8 cellular contexts compared by ENCODE assay signal in genomic region chr12:50763637-50764115, GRCh38. TPM values are rescaled to one million over a fixed set of nuclear protein-coding genes. Genes with fewer than 3 reads are reported as not detected.
DNase-seq lines count a peak whose midpoint lies in the region; ATAC-seq and TF ChIP-seq lines count a peak whose summit lies in the region.

Gene ATF1, plus strand, starts transcription at chr12:50764101. Its CDS starts 16,045 bp downstream, at chr12:50780146.

- no peaks in the 10 kb centered on the region for H3K9me1 ChIP-seq in IMR-90 (ENCODE audit: insufficient read depth, low read length)

- H2BK20ac ChIP-seq in IMR-90 (ENCODE audit: low read depth, low read length) = peak within 1 kb of the TSS; percentile 48; the same call in 1 of the 2 replicates

- H2AFZ ChIP-seq in IMR-90 (replicated peaks; ENCODE audit: low read length, poor library complexity) (peak within 1 kb of the TSS; percentile 98), PC-9 (peak within 1 kb of the TSS; percentile 97)

- TF ChIP-seq CTCF in IMR-90 (conservative IDR thresholded peaks at IDR 0.05; ENCODE audit: low read depth, low read length) = no peak
- TF ChIP-seq CTCF in PC-9 (conservative IDR thresholded peaks at IDR 0.05) = no peak

- H3K9me2 ChIP-seq in PC-9 (ENCODE audit: insufficient read depth) = no peaks in the 10 kb centered on the region

- peak within 1 kb of the TSS; percentile 96 for H3K14ac ChIP-seq in IMR-90 (replicated peaks; ENCODE audit: low read depth, low read length)

- peak; percentile 82; the same call in 1 of the 2 replicates for TF ChIP-seq POLR2A in IMR-90 (IDR thresholded peaks at IDR 0.05; ENCODE audit: low read depth, low read length)

- H3K4me1 Mint-ChIP-seq in activated T-cell treated with anti-CD3 and anti-CD28 coated beads, Interleukin-2, amount 50 U/mL, for 4 hours (ENCODE audit: low read depth) = peaks cover 33% of the 10 kb centered on the region

- H3K4me3 ChIP-seq in IMR-90 (ENCODE audit: insufficient read depth, low read depth, low read length) (peak within 1 kb of the TSS; percentile 71), PC-9 (peak within 1 kb of the TSS; percentile 88), muscle layer of duodenum (ENCODE audit: low read depth in 1 of 2, low read length in 2 of 2) (peak within 1 kb of the TSS; percentile 70 to 99)

- H3K79me1 ChIP-seq in IMR-90 (ENCODE audit: low read depth in 1 of 2, low read length in 2 of 2) = peaks cover 27 to 54% of the 10 kb centered on the region in 2 experiments; a peak in 3 of 4 replicates

- H3K9me3 ChIP-seq in IMR-90 (ENCODE audit: control insufficient read depth, insufficient read depth, low read length) (no peaks in the 10 kb centered on the region), PC-9 (ENCODE audit: insufficient read depth, low read depth) (no peaks in the 10 kb centered on the region), muscle layer of duodenum (ENCODE audit: control insufficient read depth in 1 of 2, low read length in 2 of 2) (no peaks in the 10 kb centered on the region)

- H3K4me2 ChIP-seq in IMR-90 (ENCODE audit: low read depth, low read length) = peak within 1 kb of the TSS; percentile 93
- peak within 1 kb of the TSS; percentile 91 for H3K4me2 ChIP-seq in PC-9

- H3K27me3 ChIP-seq in IMR-90 (ENCODE audit: control insufficient read depth, insufficient read depth, low read length) (no peaks in the 10 kb centered on the region), PC-9 (ENCODE audit: insufficient read depth, low read depth) (no peaks in the 10 kb centered on the region), muscle layer of duodenum (ENCODE audit: low read depth, low read length) (no peaks in the 10 kb centered on the region)

- H4K5ac ChIP-seq in IMR-90 (ENCODE audit: low read depth, low read length) = peak within 1 kb of the TSS; percentile 94

- BruUV-seq in IMR-90 (replicated peaks; lab: Mats Ljungman, UMichigan) = TSS peak; percentile 92
- no TSS peak for BruUV-seq in PC-9 (replicated peaks; lab: Mats Ljungman, UMichigan)

- CTCF ChIA-PET in IMR-90 (lab: Yijun Ruan, JAX) = interaction anchor here (2.0 to 2.5 kb wide), 2 partner anchors 10 to 223 kb away, joined by 14 to 28 read pairs; no protein-coding TSS in a partner anchor
- CTCF ChIA-PET in PC-9 (lab: Charles Lee) = interaction anchor here (0.6 to 2.4 kb wide), 3 partner anchors 223 to 1723 kb away, joined by 7 to 11 read pairs (median 7); no protein-coding TSS in a partner anchor

- H2AK9ac ChIP-seq in IMR-90 (replicated peaks; ENCODE audit: low read depth, low read length, poor library complexity) = peak within 1 kb of the TSS; percentile 97

- peak within 1 kb of the TSS; percentile 89 for H3K56ac ChIP-seq in IMR-90 (ENCODE audit: extremely low read depth, insufficient read depth, low read length)

- peak within 1 kb of the TSS; percentile 83 for H3K4me3 Mint-ChIP-seq in activated T-cell treated with anti-CD3 and anti-CD28 coated beads, Interleukin-2, amount 50 U/mL, for 4 hours

- H3K27me3 Mint-ChIP-seq in activated T-cell treated with anti-CD3 and anti-CD28 coated beads, Interleukin-2, amount 50 U/mL, for 4 hours (ENCODE audit: low read depth) = no peaks in the 10 kb centered on the region

- DNase-seq in DMS 273 (lab: John Stamatoyannopoulos, UW; ENCODE audit: unreplicated experiment) (peak; percentile 94), IMR-90 (peak; percentile 93), PC-9 (peak; percentile 79 to 86)
- DNase-seq in activated T-cell treated with anti-CD3 and anti-CD28 coated beads, Interleukin-2, amount 50 U/mL, for 4 hours = peak; percentile 86
- DNase-seq in stimulated activated CD8-positive, alpha-beta memory T cell treated with anti-CD3 and anti-CD28 coated beads, Interleukin-7, amount 100 ng/mL, for 24 hours (ENCODE audit: low read depth) = peak; percentile 81

- peaks cover 14% of the 10 kb centered on the region; the same call in 1 of the 2 replicates for H3F3A ChIP-seq in PC-9 (ENCODE audit: insufficient read depth, low read depth)

- H3K4me1 ChIP-seq in IMR-90 (ENCODE audit: control insufficient read depth, insufficient read depth, low read length) (peaks cover 4% of the 10 kb centered on the region; the same call in 1 of the 2 replicates), PC-9 (replicated peaks; ENCODE audit: insufficient read depth) (peaks cover 26% of the 10 kb centered on the region), muscle layer of duodenum (ENCODE audit: control insufficient read depth in 1 of 2, insufficient read depth in 2 of 2, low read length in 2 of 2) (peaks cover 0 to 12% of the 10 kb centered on the region in 2 donors)

- dilution Hi-C loops in IMR-90 (cut with HindIII; ENCODE audit: low sequenced_read_pairs, unreplicated experiment) = no loop called here

- peak within 1 kb of the TSS; percentile 94 for H4K91ac ChIP-seq in IMR-90 (ENCODE audit: insufficient read depth, low read depth, low read length)

- no peak for TF ChIP-seq RAD21 in IMR-90 (IDR thresholded peaks at IDR 0.05; ENCODE audit: low read length)

- peak within 1 kb of the TSS; percentile 92 for H3K23ac ChIP-seq in IMR-90 (ENCODE audit: low read depth, low read length)

- H2BK15ac ChIP-seq in IMR-90 (ENCODE audit: low read depth, low read length) = peak within 1 kb of the TSS; percentile 71; the same call in 1 of the 3 replicates

- H3K36me3 ChIP-seq in IMR-90 (ENCODE audit: control insufficient read depth, insufficient read depth, low read length) = no peaks in the 10 kb centered on the region
- no peaks in the 10 kb centered on the region for H3K36me3 ChIP-seq in PC-9 (ENCODE audit: low read depth)
- H3K36me3 ChIP-seq in muscle layer of duodenum (ENCODE audit: control insufficient read depth in 1 of 2, insufficient read depth in 2 of 2, low read length in 2 of 2) = no peaks in the 10 kb centered on the region

- peak within 1 kb of the TSS; percentile 81 for H2BK120ac ChIP-seq in IMR-90 (ENCODE audit: low read depth, low read length)

- peak within 1 kb of the TSS; percentile 99 for H2BK5ac ChIP-seq in IMR-90 (ENCODE audit: low read depth, low read length, poor library complexity, severe bottlenecking)

- WGBS in IMR-90 (ENCODE audit: extremely low coverage in 2 of 2, insufficient read length in 1 of 2), 2 experiments = 0% methylated on average over 5 of the region's 41 CpGs; no CpG with 5 or more reads in 1 of the 2 experiments

- in situ Hi-C loops in IMR-90 (cut with MboI; ENCODE audit: low sequenced_read_pairs) = no loop called here

- H3K27ac ChIP-seq in IMR-90 (ENCODE audit: insufficient read depth, low read length) (peak within 1 kb of the TSS; percentile 99), PC-9 (peak within 1 kb of the TSS; percentile 92), muscle layer of duodenum (ENCODE audit: low read length) (peak within 1 kb of the TSS; percentile 82)

- peak within 1 kb of the TSS; percentile 85 for H2AK5ac ChIP-seq in IMR-90 (ENCODE audit: low read depth, low read length)

- H3K9ac ChIP-seq in IMR-90 (ENCODE audit: low read depth, low read length) = peak within 1 kb of the TSS; percentile 94

- H3K79me2 ChIP-seq in PC-9 (ENCODE audit: low read depth) = peaks cover 61% of the 10 kb centered on the region

- H3K18ac ChIP-seq in IMR-90 (ENCODE audit: low read depth, low read length) = peak within 1 kb of the TSS; percentile 89

- no peaks in the 10 kb centered on the region for H3K36me3 Mint-ChIP-seq in activated T-cell treated with anti-CD3 and anti-CD28 coated beads, Interleukin-2, amount 50 U/mL, for 4 hours (ENCODE audit: insufficient read depth)

- H4K20me1 ChIP-seq in IMR-90 (ENCODE audit: insufficient read depth, low read length) (peaks cover 17% of the 10 kb centered on the region), PC-9 (ENCODE audit: insufficient read depth) (peaks cover 5% of the 10 kb centered on the region; the same call in 1 of the 2 replicates)

- intact Hi-C loops in IMR-90 (cut with micrococcal nuclease) (loop anchor here (2.0 to 10.0 kb wide), 2 partner anchors 261 to 285 kb away; partner anchors contain the start of genes LETMD1 and SLC11A2), PC-9 (cut with micrococcal nuclease; ENCODE audit: unreplicated experiment) (loop anchor here (2.0 to 10.0 kb wide), 5 partner anchors 23 to 581 kb away; partner anchors contain the start of gene CELA1)

- POLR2A ChIA-PET in IMR-90 (lab: Charles Lee; ENCODE audit: unreplicated experiment) (interaction anchor here (0.6 kb wide), 3 partner anchors 249 to 319 kb away, joined by 3 to 7 read pairs (median 4); no protein-coding TSS in a partner anchor), PC-9 (lab: Charles Lee; ENCODE audit: unreplicated experiment) (interaction anchor here (0.6 to 1.4 kb wide), 4 partner anchors 22 to 679 kb away, joined by 5 to 10 read pairs (median 8); no protein-coding TSS in a partner anchor)

- no peaks in the 10 kb centered on the region for H3K9me3 Mint-ChIP-seq in activated T-cell treated with anti-CD3 and anti-CD28 coated beads, Interleukin-2, amount 50 U/mL, for 4 hours

- H3K4ac ChIP-seq in IMR-90 (ENCODE audit: low read depth, low read length) = peak within 1 kb of the TSS; percentile 94

- H4K8ac ChIP-seq in IMR-90 (ENCODE audit: low read depth in 2 of 2, low read length in 2 of 2) = peak within 1 kb of the TSS; percentile 32 to 98

- ATAC-seq in GM21515 (IDR thresholded peaks at IDR 0.05; ENCODE audit: unreplicated experiment) (peak; percentile 77), IMR-90 (ENCODE audit: low read depth) (peak; percentile 94), esophagus mucosa (peak; percentile 93)
- peak; percentile 88 to 90 for ATAC-seq in activated T-cell treated with anti-CD3 and anti-CD28 coated beads, Interleukin-2, amount 50 U/mL, for 4 hours

TF ChIP-seq in IMR-90, 13 proteins besides CTCF, POLR2A, EP300 and RAD21 (continues in another document):
- TF ChIP-seq CHD1 (IDR thresholded peaks at IDR 0.05; ENCODE audit: low read depth, low read length) = no peak
- peak; percentile 7; the same call in 1 of the 2 replicates for TF ChIP-seq MXI1 (IDR thresholded peaks at IDR 0.05; ENCODE audit: borderline replicate concordance, low read depth, low read length)
- TF ChIP-seq RCOR1 (IDR thresholded peaks at IDR 0.05; ENCODE audit: insufficient replicate concordance, low read length) = no peak
- peak; percentile 93; the same call in 1 of the 2 replicates for TF ChIP-seq MAZ (IDR thresholded peaks at IDR 0.05; ENCODE audit: borderline replicate concordance, low read depth, low read length)
- no peak for TF ChIP-seq SMC3 (IDR thresholded peaks at IDR 0.05; ENCODE audit: low read depth, low read length)

RNA-seq across cellular contexts. Expression of gene ATF1, which starts in this region (rescaled TPM):
- total RNA-seq in IMR-90 (2012; rRNA removed) (20.6 and 21.9 TPM in 2 replicates), PC-9 (2021) (29.8 and 37.9 TPM in 2 replicates), esophagus mucosa (22.3 TPM)
- polyA plus RNA-seq in IMR-90 (2012; rRNA removed) = 24.0 and 32.4 TPM in 2 replicates
- polyA plus RNA-seq in IMR-90 (2012; cell fraction: cytosol; rRNA removed) = 5.2 and 5.4 TPM in 2 replicates
- 1.9 and 8.5 TPM in 2 replicates for polyA plus RNA-seq in IMR-90 (2012; cell fraction: nucleus; rRNA removed; ENCODE audit: low replicate concordance)
- 10 to 100 TPM; 55.5 to 72.6 (median 60.8) TPM for total RNA-seq in activated T-cell treated with anti-CD3 and anti-CD28 coated beads, Interleukin-2, amount 50 U/mL, for 4 hours

Comparison
In these comparisons a context has a peak if more than half of its experiments do, and no peak if none do; other contexts are left out.
1. Peak in every context shown above with its lines: DNase-seq, ATAC-seq, H3K4me3 ChIP-seq and H3K27ac ChIP-seq.